In the genomic region with DNA sequence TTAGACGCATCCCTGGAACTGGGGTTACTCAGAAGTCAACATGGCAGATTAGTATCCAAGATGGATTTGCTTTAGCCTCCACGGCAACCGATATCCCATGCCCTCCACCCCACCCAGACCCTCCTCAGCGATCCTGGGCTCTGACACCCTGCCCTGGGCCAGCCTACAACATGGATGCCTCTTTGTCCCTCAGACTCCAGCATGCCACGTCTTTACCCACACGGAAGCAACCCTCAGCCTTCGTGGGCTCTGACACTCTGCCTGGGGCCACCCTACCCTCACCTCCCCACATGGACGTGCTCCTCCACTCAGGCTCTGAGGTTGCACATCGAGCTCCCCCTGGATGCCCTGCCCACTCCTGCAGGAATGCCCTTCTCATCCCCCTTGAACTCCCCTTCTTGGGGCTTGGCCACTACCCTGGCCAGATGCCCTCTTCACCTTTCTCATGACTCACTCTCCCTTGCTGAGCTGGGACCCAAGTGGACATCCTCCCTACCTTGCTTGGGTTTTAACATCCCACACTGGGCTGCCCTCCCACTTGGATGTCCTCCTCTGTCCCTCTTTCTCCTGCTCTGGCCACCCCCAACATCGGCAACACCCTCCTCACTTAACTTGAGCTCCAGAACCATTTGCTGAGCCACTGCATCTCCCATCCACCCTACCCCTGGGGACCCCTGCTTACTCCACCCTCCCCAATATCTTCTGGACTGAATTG, we compare ENCODE assay signal across 2 cellular contexts.
TF ChIP-seq lines count a peak whose summit lies in the region.

No MANE protein-coding gene starts in this region.

TF ChIP-seq in SK-N-SH, 30 proteins besides CTCF, POLR2A, EP300 and RAD21 (continued from another document):
- no peak for TF ChIP-seq MAX (IDR thresholded peaks at IDR 0.05; ENCODE audit: low read depth)

TF ChIP-seq in SK-N-SH treated with all-trans-retinoic acid at 6 μM for 48 hours, 23 proteins besides CTCF, POLR2A, EP300 and RAD21 (continued from another document):
- TF ChIP-seq PATZ1 (CRISPR knock-in tag; IDR thresholded peaks at IDR 0.05; ENCODE audit: borderline replicate concordance): no peak
- no peak for TF ChIP-seq ZFP3 (CRISPR knock-in tag; IDR thresholded peaks at IDR 0.05)
- TF ChIP-seq OSR1 (CRISPR knock-in tag; IDR thresholded peaks at IDR 0.05): no peak
- TF ChIP-seq RARB (CRISPR knock-in tag; IDR thresholded peaks at IDR 0.05): no peak
- TF ChIP-seq ESRRG (CRISPR knock-in tag; IDR thresholded peaks at IDR 0.05): no peak
- TF ChIP-seq, protein P1, sequence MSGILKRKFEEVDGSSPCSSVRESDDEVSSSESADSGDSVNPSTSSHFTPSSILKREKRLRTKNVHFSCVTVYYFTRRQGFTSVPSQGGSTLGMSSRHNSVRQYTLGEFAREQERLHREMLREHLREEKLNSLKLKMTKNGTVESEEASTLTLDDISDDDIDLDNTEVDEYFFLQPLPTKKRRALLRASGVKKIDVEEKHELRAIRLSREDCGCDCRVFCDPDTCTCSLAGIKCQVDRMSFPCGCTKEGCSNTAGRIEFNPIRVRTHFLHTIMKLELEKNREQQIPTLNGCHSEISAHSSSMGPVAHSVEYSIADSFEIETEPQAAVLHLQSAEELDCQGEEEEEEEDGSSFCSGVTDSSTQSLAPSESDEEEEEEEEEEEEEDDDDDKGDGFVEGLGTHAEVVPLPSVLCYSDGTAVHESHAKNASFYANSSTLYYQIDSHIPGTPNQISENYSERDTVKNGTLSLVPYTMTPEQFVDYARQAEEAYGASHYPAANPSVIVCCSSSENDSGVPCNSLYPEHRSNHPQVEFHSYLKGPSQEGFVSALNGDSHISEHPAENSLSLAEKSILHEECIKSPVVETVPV (CRISPR knock-in tag; IDR thresholded peaks at IDR 0.05): no peak
- TF ChIP-seq, protein P2, sequence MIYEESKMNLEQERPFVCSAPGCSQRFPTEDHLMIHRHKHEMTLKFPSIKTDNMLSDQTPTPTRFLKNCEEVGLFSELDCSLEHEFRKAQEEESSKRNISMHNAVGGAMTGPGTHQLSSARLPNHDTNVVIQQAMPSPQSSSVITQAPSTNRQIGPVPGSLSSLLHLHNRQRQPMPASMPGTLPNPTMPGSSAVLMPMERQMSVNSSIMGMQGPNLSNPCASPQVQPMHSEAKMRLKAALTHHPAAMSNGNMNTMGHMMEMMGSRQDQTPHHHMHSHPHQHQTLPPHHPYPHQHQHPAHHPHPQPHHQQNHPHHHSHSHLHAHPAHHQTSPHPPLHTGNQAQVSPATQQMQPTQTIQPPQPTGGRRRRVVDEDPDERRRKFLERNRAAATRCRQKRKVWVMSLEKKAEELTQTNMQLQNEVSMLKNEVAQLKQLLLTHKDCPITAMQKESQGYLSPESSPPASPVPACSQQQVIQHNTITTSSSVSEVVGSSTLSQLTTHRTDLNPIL (CRISPR knock-in tag; IDR thresholded peaks at IDR 0.05; ENCODE audit: low read depth): no peak
- TF ChIP-seq TCF4 (CRISPR knock-in tag; IDR thresholded peaks at IDR 0.05; ENCODE audit: borderline replicate concordance): no peak
- TF ChIP-seq ISL1 (CRISPR knock-in tag; IDR thresholded peaks at IDR 0.05): no peak
- no peak for TF ChIP-seq ZC3H10 (CRISPR knock-in tag; IDR thresholded peaks at IDR 0.05)
- TF ChIP-seq SNAI2 (CRISPR knock-in tag; IDR thresholded peaks at IDR 0.05): no peak
- TF ChIP-seq TSHZ2 (CRISPR knock-in tag; IDR thresholded peaks at IDR 0.05): no peak
- no peak for TF ChIP-seq ZNF8 (CRISPR knock-in tag; IDR thresholded peaks at IDR 0.05)
- TF ChIP-seq ZNF70 (CRISPR knock-in tag; IDR thresholded peaks at IDR 0.05): no peak
- no peak for TF ChIP-seq CSDC2 (CRISPR knock-in tag; IDR thresholded peaks at IDR 0.05)
